ENCODE assay signal across 15 cellular contexts in genomic region chr20:21105429-21106170, GRCh38. TPM values are rescaled to one million over a fixed set of nuclear protein-coding genes. Genes with fewer than 3 reads are reported as not detected.
DNase-seq lines count a peak whose midpoint lies in the region; ATAC-seq, FAIRE-seq and TF ChIP-seq lines count a peak whose summit lies in the region.
"Had no signal": no experiment of that assay in that cellular context is flagged by ENCODE, and none has a peak within 500 bp of the region (broad histone marks: within the 10 kb centered on the region; RNA-seq: fewer than 3 reads in every experiment).

No MANE protein-coding gene starts in this region.

- H3K4me2 ChIP-seq in GM12878 (ENCODE audit: control insufficient read depth, insufficient read depth), result no peak overlapping the region

- H3K27me3 ChIP-seq in A673 (replicated peaks; ENCODE audit: insufficient read depth, low read depth, low read length, poor library complexity), result peaks cover 100% of the 10 kb centered on the region
- H3K27me3 ChIP-seq in GM12878 (replicated peaks in 1 of 2; ENCODE audit: control insufficient read depth in 2 of 2, insufficient read depth in 2 of 2, low read length in 1 of 2), result peaks cover 25 to 53% of the 10 kb centered on the region in 2 experiments

- SMC1A ChIA-PET in GM12878 (lab: Charles Lee; ENCODE audit: uncharacterized antibody, unreplicated experiment), result no interaction called here

- H3K4me1 ChIP-seq in A673 (ENCODE audit: insufficient read depth, low read length, poor library complexity, severe bottlenecking), result peaks cover 32% of the 10 kb centered on the region
- H3K4me1 ChIP-seq in GM12878 (ENCODE audit: control insufficient read depth, insufficient read depth, low read length), result peaks cover 14% of the 10 kb centered on the region

- H3K27ac ChIP-seq in A673 (ENCODE audit: low read depth, low read length, poor library complexity, severe bottlenecking) (no peak overlapping the region), GM12878 (ENCODE audit: control insufficient read depth, insufficient read depth) (no peak overlapping the region)
- H3K27ac ChIP-seq: upper lobe of right lung had no signal

- CTCF ChIA-PET in A673 (lab: Charles Lee) (no interaction called here), GM12878 (lab: Yijun Ruan, JAX) (no interaction called here)

- H3K4me1 Mint-ChIP-seq in naive B cell, result peaks cover 16 to 29% (median 25%) of the 10 kb centered on the region in 3 donors

- FAIRE-seq in GM12878 (lab: Jason Lieb, UNC), result no peak
- FAIRE-seq in GM12892 (lab: Jason Lieb, UNC), result no peak
- FAIRE-seq: frontal cortex had no signal

- DNase-seq in A673 (ENCODE audit: low spot score) (no peak), ELF-1 (ENCODE audit: low read depth, low spot score) (peak; percentile 60), GM12878 (ENCODE audit: low read depth, low spot score) (no peak), naive B cell (peak; percentile 5), GM12892 (ENCODE audit: insufficient read length) (no peak), NCI-H774 (lab: John Stamatoyannopoulos, UW) (no peak), globus pallidus (ENCODE audit: low spot score) (no peak)
- DNase-seq: NCI-H2081; stimulated activated CD4-positive, alpha-beta T cell treated with anti-CD3 and anti-CD28 coated beads, Interleukin-4, amount 100 ng/mL, for 1 hour; upper lobe of right lung had no signal

- TF ChIP-seq POLR2A in GM12878 (IDR thresholded peaks at IDR 0.05; ENCODE audit: low read depth, low read length), result no peak
- TF ChIP-seq POLR2A in GM12892 (IDR thresholded peaks at IDR 0.05; ENCODE audit: low read depth, low read length), result no peak

- H3K4me3 ChIP-seq in A673 (ENCODE audit: low read depth, low read length, poor library complexity, severe bottlenecking) (peak overlapping the region; percentile 23), GM12878 (no peak overlapping the region)
- H3K4me3 ChIP-seq: upper lobe of right lung had no signal

- ATAC-seq in GM12878, result no peak
- no peak for ATAC-seq in naive B cell (ENCODE audit: low read depth in 2 of 2)
- ATAC-seq in HG03095 (IDR thresholded peaks at IDR 0.05; ENCODE audit: unreplicated experiment), result no peak
- ATAC-seq: upper lobe of right lung had no signal

- H3K9ac ChIP-seq in GM12878 (ENCODE audit: control insufficient read depth, insufficient read depth, low read length), result no peak overlapping the region

- H3K9me3 ChIP-seq in A673 (ENCODE audit: low read depth, low read length, poor library complexity, severe bottlenecking), result no peaks in the 10 kb centered on the region
- H3K9me3 ChIP-seq in GM12878 (replicated peaks; ENCODE audit: control insufficient read depth, insufficient read depth, low read length), result no peaks in the 10 kb centered on the region; the same call in 2 of the 3 replicates
- H3K9me3 ChIP-seq: upper lobe of right lung had no signal

- RAD21 ChIA-PET in GM12878 (lab: Charles Lee; ENCODE audit: unreplicated experiment), result no interaction called here

- H3K9me3 Mint-ChIP-seq in naive B cell, result peaks cover 0 to 15% (median 9%) of the 10 kb centered on the region in 7 donors

- no peaks in the 10 kb centered on the region for H4K20me1 ChIP-seq in GM12878 (ENCODE audit: control insufficient read depth, insufficient read depth)

- peaks cover 69 to 84% (median 71%) of the 10 kb centered on the region in 3 donors for H3K27me3 Mint-ChIP-seq in naive B cell

- H2AFZ ChIP-seq in GM12878 (ENCODE audit: control insufficient read depth, low read depth, low read length), result no peak overlapping the region

- WGBS in GM12878 (ENCODE audit: insufficient coverage, insufficient replicate concordance, low lambda C conversion rate, missing lambda C conversion rate), result 34% methylated on average over 43 of the region's 50 CpGs

- in situ Hi-C loops in GM12878 (cut with MboI), result no loop called here

- intact Hi-C loops in A673 (cut with micrococcal nuclease; ENCODE audit: unreplicated experiment), result no loop called here
- intact Hi-C loops in GM12878 (cut with micrococcal nuclease; ENCODE audit: unreplicated experiment), result no loop called here

- TF ChIP-seq CTCF in A673 (conservative IDR thresholded peaks at IDR 0.05; ENCODE audit: low read depth, low read length), result no peak
- TF ChIP-seq CTCF in GM12878 (IDR thresholded peaks at IDR 0.05 in 2 of 3, conservative IDR thresholded peaks at IDR 0.05 in 1 of 3; ENCODE audit: control insufficient read depth in 2 of 3, extremely low read depth in 1 of 3, insufficient read depth in 1 of 3, low read depth in 3 of 3, low read length in 3 of 3), result no peak

- H3K4me3 Mint-ChIP-seq in naive B cell, result peak overlapping the region in 3 of 8 donors; percentile 40 to 77 (median 40)

- H3K36me3 Mint-ChIP-seq in naive B cell, result peaks cover 0 to 8% of the 10 kb centered on the region in 2 donors

- POLR2A ChIA-PET in A673 (lab: Charles Lee; ENCODE audit: low non-redundant PET), result no interaction called here
- POLR2A ChIA-PET in GM12878 (lab: Charles Lee), result no interaction called here

- H3K36me3 ChIP-seq in A673 (ENCODE audit: insufficient read depth, low read length, poor library complexity, severe bottlenecking) (no peaks in the 10 kb centered on the region), GM12878 (ENCODE audit: control insufficient read depth in 2 of 2, insufficient read depth in 2 of 2, low read length in 1 of 2) (no peaks in the 10 kb centered on the region)
- H3K36me3 ChIP-seq: upper lobe of right lung had no signal

- no peaks in the 10 kb centered on the region for H3K79me2 ChIP-seq in GM12878 (ENCODE audit: control insufficient read depth, insufficient read depth, low read length)

- BruUV-seq in A673 (replicated peaks; lab: Mats Ljungman, UMichigan) (no TSS peak), GM12878 (replicated peaks; lab: Mats Ljungman, UMichigan) (no TSS peak)

- TF ChIP-seq RAD21 in GM12878 (IDR thresholded peaks at IDR 0.05; ENCODE audit: insufficient read depth, low read depth, low read length), result no peak

- no peak for TF ChIP-seq EP300 in GM12878 (IDR thresholded peaks at IDR 0.05; ENCODE audit: borderline replicate concordance in 1 of 2, control insufficient read depth in 1 of 2, low read depth in 2 of 2, low read length in 2 of 2)

- H3K27ac Mint-ChIP-seq in naive B cell, result peak overlapping the region in 2 of 6 donors; percentile 79 to 80

TF ChIP-seq in GM12878, 131 proteins besides CTCF, POLR2A, EP300 and RAD21:
- TF ChIP-seq NFYA (IDR thresholded peaks at IDR 0.05; ENCODE audit: borderline replicate concordance, low read depth, low read length) (no peak), CBFB (IDR thresholded peaks at IDR 0.05; ENCODE audit: low read depth) (no peak), USF2 (IDR thresholded peaks at IDR 0.05; ENCODE audit: borderline replicate concordance, low read depth, low read length) (no peak), GATAD2B (conservative IDR thresholded peaks at IDR 0.05; ENCODE audit: low read depth) (no peak), SUZ12 (IDR thresholded peaks at IDR 0.05; ENCODE audit: unreplicated experiment) (peak; percentile 55), SMARCA5 (IDR thresholded peaks at IDR 0.05) (no peak), KAT2A (conservative IDR thresholded peaks at IDR 0.05; ENCODE audit: control insufficient read depth, low read depth, low read length) (no peak)
TF ChIP-seq in GM12878: peak in this region for 1.

RNA-seq across cellular contexts. Expression of gene LINC00237, which starts 0.6 kb away (rescaled TPM):
- total RNA-seq in A673 (2021) (not detected in 2 replicates), GM12878 (2014; rRNA removed) (not detected in 2 replicates), GM12878 (2014; rRNA removed; fragmentation: Illumina TruSeq; extraction: Trizol) (not detected in 2 replicates), GM12878 (2021) (not detected in 2 replicates)
- total RNA-seq in GM12878 (2013; cell fraction: nucleolus; rRNA removed), result not detected in 2 replicates
- not detected for polyA plus RNA-seq in GM12878 (2011; ENCODE audit: low read depth)
- polyA plus RNA-seq in GM12878 (2011; rRNA removed) (not detected in 2 replicates), GM12878 (2014; fragmentation: Illumina TruSeq; extraction: Trizol) (not detected in 2 replicates), GM12878 (2014; fragmentation: Nextera tagmentation; extraction: Ambion mirVana) (not detected), GM12878 (2014; rRNA removed) (not detected in 2 replicates), GM12878 (2016; fragmentation: Nextera tagmentation; extraction: Ambion mirVana) (not detected), naive B cell (ENCODE audit: low read depth in 6 of 6) (under 1 TPM in 2 of 6 donors, not detected in 4; 0.29 to 0.70 TPM)
- not detected in 2 replicates for polyA plus RNA-seq in GM12878 (2011; cell fraction: cytosol; rRNA removed)
- polyA plus RNA-seq in GM12878 (2011; cell fraction: nucleus; rRNA removed), result not detected in 2 replicates
- polyA plus RNA-seq in GM12878 (2012), result not detected in 2 replicates
- not detected in 2 replicates for polyA minus RNA-seq in GM12878 (2011; rRNA and poly(A)+ RNA removed)
- polyA minus RNA-seq in GM12878 (2011; cell fraction: cytosol; rRNA and poly(A)+ RNA removed), result not detected in 2 replicates
- polyA minus RNA-seq in GM12878 (2011; cell fraction: nucleus; rRNA and poly(A)+ RNA removed), result not detected in 2 replicates
- not detected for polyA plus RNA-seq in GM12892 (2012; ENCODE audit: missing spikeins)
- total RNA-seq: activated CD8-positive, alpha-beta memory T cell treated with anti-CD3 and anti-CD28 coated beads for 36 hours; cardiac septum; myocyte; upper lobe of right lung had no signal

RNA-seq across cellular contexts. Expression of gene KIZ, which starts 20.3 kb away (rescaled TPM):
- total RNA-seq in A673 (2021) (8.4 and 9.1 TPM in 2 replicates), GM12878 (2014; rRNA removed) (5.0 and 6.0 TPM in 2 replicates), GM12878 (2014; rRNA removed; fragmentation: Illumina TruSeq; extraction: Trizol) (9.4 and 9.9 TPM in 2 replicates), GM12878 (2021) (6.8 and 11.4 TPM in 2 replicates)
- total RNA-seq in GM12878 (2013; cell fraction: nucleolus; rRNA removed), result 43.5 and 46.5 TPM in 2 replicates
- polyA plus RNA-seq in GM12878 (2011; ENCODE audit: low read depth), result 77.5 TPM
- polyA plus RNA-seq in GM12878 (2011; rRNA removed) (11.0 and 17.3 TPM in 2 replicates), GM12878 (2014; fragmentation: Illumina TruSeq; extraction: Trizol) (8.3 and 11.1 TPM in 2 replicates), GM12878 (2014; fragmentation: Nextera tagmentation; extraction: Ambion mirVana) (1 to 10 TPM; 2.7 to 4.5 TPM), GM12878 (2014; rRNA removed) (5.3 and 7.0 TPM in 2 replicates), GM12878 (2016; fragmentation: Nextera tagmentation; extraction: Ambion mirVana) (1 to 10 TPM; 7.7 to 8.2 TPM), naive B cell (ENCODE audit: low read depth in 6 of 6) (10 to 100 TPM; 17.7 to 22.7 (median 19.1) TPM)
- 4.4 and 5.6 TPM in 2 replicates for polyA plus RNA-seq in GM12878 (2011; cell fraction: cytosol; rRNA removed)
- polyA plus RNA-seq in GM12878 (2011; cell fraction: nucleus; rRNA removed), result 14.9 and 20.8 TPM in 2 replicates
- 11.9 and 14.1 TPM in 2 replicates for polyA plus RNA-seq in GM12878 (2012)
- polyA minus RNA-seq in GM12878 (2011; rRNA and poly(A)+ RNA removed), result 4.1 and 10.0 TPM in 2 replicates
- 2.0 and 4.1 TPM in 2 replicates for polyA minus RNA-seq in GM12878 (2011; cell fraction: cytosol; rRNA and poly(A)+ RNA removed)
- polyA minus RNA-seq in GM12878 (2011; cell fraction: nucleus; rRNA and poly(A)+ RNA removed), result 7.1 and 7.9 TPM in 2 replicates
- polyA plus RNA-seq in GM12892 (2012; ENCODE audit: missing spikeins), result 8.9 TPM

Comparison
In these comparisons a context has a peak if more than half of its experiments do, and no peak if none do; other contexts are left out.
1. DNase-seq: peak in ELF-1 (single experiment) and naive B cell (single experiment); none in A673 (single experiment), GM12878 (single experiment), GM12892 (single experiment), NCI-H774 (single experiment) and globus pallidus (single experiment).